Comparison of ENCODE assay signal across 8 cellular contexts in genomic region chr6:109690373-109690739, GRCh38. TPM values are rescaled to one million over a fixed set of nuclear protein-coding genes. Genes with fewer than 3 reads are reported as not detected.
DNase-seq lines count a peak whose midpoint lies in the region; ATAC-seq, FAIRE-seq and TF ChIP-seq lines count a peak whose summit lies in the region.

No MANE protein-coding gene starts in this region.

- no peaks in the 10 kb centered on the region for H3K9me3 ChIP-seq in colonic mucosa
- H3K9me3 ChIP-seq in lung (ENCODE audit: control insufficient read depth in 2 of 2, insufficient read depth in 1 of 2, low read length in 1 of 2): no peaks in the 10 kb centered on the region

- peaks cover under 1% of the 10 kb centered on the region for H3K36me3 Mint-ChIP-seq in activated CD4-positive, alpha-beta T cell treated with anti-CD3 and anti-CD28 coated beads, Interleukin-2, amount 10 ng/mL, durations not matched to agents 24 days and 14 days (ENCODE audit: low read depth)

- H3K27ac ChIP-seq in colonic mucosa (peak overlapping the region; percentile 87), lung (ENCODE audit: low read depth in 1 of 2, low read length in 1 of 2) (peak overlapping the region; percentile 91 to 95)

- intact Hi-C loops in activated CD4-positive, alpha-beta T cell treated with anti-CD3 and anti-CD28 coated beads, Interleukin-2, amount 10 ng/mL, durations not matched to agents 24 days and 14 days (cut with micrococcal nuclease): loop anchor here (2.0 to 10.0 kb wide), 8 partner anchors 62 to 596 kb away; partner anchors contain the start of genes CDC40, CEP57L1, MICAL1 and SESN1
- intact Hi-C loops in colonic mucosa (cut with DNase I): no loop called here

- TF ChIP-seq POLR2A in GM12892 (IDR thresholded peaks at IDR 0.05; ENCODE audit: low read depth, low read length): no peak

- peak; percentile 49 for ATAC-seq in HG02678 (IDR thresholded peaks at IDR 0.05; ENCODE audit: unreplicated experiment)
- ATAC-seq in lung (ENCODE audit: insufficient read depth, low FRiP score): peak; percentile 43
- ATAC-seq in GM18520 (IDR thresholded peaks at IDR 0.05; ENCODE audit: unreplicated experiment): no peak

- H3K4me1 Mint-ChIP-seq in activated CD4-positive, alpha-beta T cell treated with anti-CD3 and anti-CD28 coated beads, Interleukin-2, amount 10 ng/mL, durations not matched to agents 24 days and 14 days: peaks cover 27% of the 10 kb centered on the region

- TF ChIP-seq CTCF in colonic mucosa (IDR thresholded peaks at IDR 0.05) (no peak), lung (IDR thresholded peaks at IDR 0.05; ENCODE audit: control extremely low read depth, extremely low read depth) (no peak)

- H3K4me1 ChIP-seq in colonic mucosa (no peaks in the 10 kb centered on the region), lung (ENCODE audit: control insufficient read depth in 2 of 2, insufficient read depth in 2 of 2, low read length in 2 of 2) (no peaks in the 10 kb centered on the region)

- peak overlapping the region; percentile 87 for H3K27ac Mint-ChIP-seq in activated CD4-positive, alpha-beta T cell treated with anti-CD3 and anti-CD28 coated beads, Interleukin-2, amount 10 ng/mL, durations not matched to agents 24 days and 14 days

- 0 to 1% methylated on average over 24 of the region's 24 CpGs for WGBS in lung, 2 donors

- H3K4me3 ChIP-seq in colonic mucosa (peak overlapping the region; percentile 62), lung (peak overlapping the region; percentile 87)

- H3K27me3 ChIP-seq in colonic mucosa (no peaks in the 10 kb centered on the region), lung (ENCODE audit: control insufficient read depth, insufficient read depth) (no peaks in the 10 kb centered on the region)

- peaks cover 8% of the 10 kb centered on the region for H3K27me3 Mint-ChIP-seq in activated CD4-positive, alpha-beta T cell treated with anti-CD3 and anti-CD28 coated beads, Interleukin-2, amount 10 ng/mL, durations not matched to agents 24 days and 14 days

- peak overlapping the region; percentile 86 for H3K4me3 Mint-ChIP-seq in activated CD4-positive, alpha-beta T cell treated with anti-CD3 and anti-CD28 coated beads, Interleukin-2, amount 10 ng/mL, durations not matched to agents 24 days and 14 days

- peak; percentile 65 for FAIRE-seq in GM12892 (lab: Jason Lieb, UNC)

- H3K36me3 ChIP-seq in colonic mucosa: no peaks in the 10 kb centered on the region
- no peaks in the 10 kb centered on the region for H3K36me3 ChIP-seq in lung (ENCODE audit: control insufficient read depth in 2 of 2, insufficient read depth in 2 of 2, low read length in 2 of 2)

- no peaks in the 10 kb centered on the region for H3K9me3 Mint-ChIP-seq in activated CD4-positive, alpha-beta T cell treated with anti-CD3 and anti-CD28 coated beads, Interleukin-2, amount 10 ng/mL, durations not matched to agents 24 days and 14 days

- H3K9ac ChIP-seq in colonic mucosa (ENCODE audit: low read depth in 2 of 2, low read length in 2 of 2): peak overlapping the region; percentile 84 to 85

- peak; percentile 42 for DNase-seq in GM12892 (ENCODE audit: insufficient read length)
- peak; percentile 92 for DNase-seq in NCI-H146 (lab: John Stamatoyannopoulos, UW)
- peak; percentile 90 for DNase-seq in activated CD4-positive, alpha-beta T cell treated with anti-CD3 and anti-CD28 coated beads, Interleukin-2, amount 10 ng/mL, durations not matched to agents 24 days and 14 days
- peak; percentile 84 for DNase-seq in colonic mucosa
- peak; percentile 66 for DNase-seq in lung (ENCODE audit: low spot score)
- DNase-seq in stimulated activated CD8-positive, alpha-beta memory T cell treated with anti-CD3 and anti-CD28 coated beads, Interleukin-12 subunit alpha, Interleukin-12 subunit beta, amount 100 ng/mL, for 1 hour (ENCODE audit: low read depth): peak; percentile 36

RNA-seq across cellular contexts. Expression of gene AK9, which starts 0.6 kb away (rescaled TPM):
- 4.2 TPM for polyA plus RNA-seq in GM12892 (2012; ENCODE audit: missing spikeins)
- 2.1 and 3.2 TPM in 2 replicates for total RNA-seq in activated CD4-positive, alpha-beta T cell treated with anti-CD3 and anti-CD28 coated beads, Interleukin-2, amount 10 ng/mL, durations not matched to agents 24 days and 14 days
- 1 to 10 TPM; 5.6 to 5.7 TPM for total RNA-seq in colonic mucosa
- total RNA-seq in lung: 10 to 100 TPM; 10.4 to 26.3 TPM
- polyA plus RNA-seq in lung: 1 to 10 TPM; 4.1 TPM

RNA-seq across cellular contexts. Expression of gene FIG4, which starts 0.7 kb away (rescaled TPM):
- 10.8 TPM for polyA plus RNA-seq in GM12892 (2012; ENCODE audit: missing spikeins)
- total RNA-seq in activated CD4-positive, alpha-beta T cell treated with anti-CD3 and anti-CD28 coated beads, Interleukin-2, amount 10 ng/mL, durations not matched to agents 24 days and 14 days: 8.1 and 8.5 TPM in 2 replicates
- total RNA-seq in colonic mucosa (10 to 100 TPM; 12.2 to 17.2 TPM), lung (10 to 100 TPM; 18.9 to 20.4 TPM)
- 10 to 100 TPM; 10.8 to 12.1 TPM for polyA plus RNA-seq in lung

Comparison
In these comparisons a context has a peak if more than half of its experiments do, and no peak if none do; other contexts are left out.
1. DNase-seq: peak in every context shown above with its lines; median percentile 92 in NCI-H146; 90 in activated CD4-positive, alpha-beta T cell treated with anti-CD3 and anti-CD28 coated beads, Interleukin-2, amount 10 ng/mL, durations not matched to agents 24 days and 14 days; 84 in colonic mucosa; 66 in lung; 42 in GM12892; 36 in stimulated activated CD8-positive, alpha-beta memory T cell treated with anti-CD3 and anti-CD28 coated beads, Interleukin-12 subunit alpha, Interleukin-12 subunit beta, amount 100 ng/mL, for 1 hour.